17 cellular contexts compared by ENCODE assay signal in genomic region chr6:161033667-161034066, GRCh38. TPM values are rescaled to one million over a fixed set of nuclear protein-coding genes. Genes with fewer than 3 reads are reported as not detected.
DNase-seq lines count a peak whose midpoint lies in the region; TF ChIP-seq lines count a peak whose summit lies in the region.
"Had no signal": no experiment of that assay in that cellular context is flagged by ENCODE, and none has a peak within 500 bp of the region (broad histone marks: within the 10 kb centered on the region; RNA-seq: fewer than 3 reads in every experiment).

No MANE protein-coding gene starts in this region.

- TF ChIP-seq CTCF in mesothelial cell of epicardium (IDR thresholded peaks at IDR 0.05; ENCODE audit: unreplicated experiment) (no peak), tibial nerve (IDR thresholded peaks at IDR 0.05) (no peak)

- peaks cover 0 to 26% (median 0%) of the 10 kb centered on the region in 3 donors for H3K36me3 ChIP-seq in tibial nerve
- H3K36me3 ChIP-seq: ovary had no signal

- H3K4me3 ChIP-seq in tibial nerve: no peak overlapping the region
- H3K4me3 ChIP-seq: ovary, skin epidermis, testis had no signal

- peak overlapping the region; percentile 76 for H3K27ac Mint-ChIP-seq in mesothelial cell of epicardium
- H3K27ac Mint-ChIP-seq: activated CD4-positive, alpha-beta T cell treated with anti-CD3 and anti-CD28 coated beads, Interleukin-2, amount 10 ng/mL, durations not matched to agents 24 days and 14 days; activated naive CD8-positive, alpha-beta T cell had no signal

- H3K4me1 ChIP-seq in tibial nerve: peaks cover 0 to 56% (median 8%) of the 10 kb centered on the region in 4 donors
- H3K4me1 ChIP-seq: testis had no signal

- H3K4me3 Mint-ChIP-seq in mesothelial cell of epicardium: peak overlapping the region; percentile 51
- H3K4me3 Mint-ChIP-seq: activated CD4-positive, alpha-beta T cell treated with anti-CD3 and anti-CD28 coated beads, Interleukin-2, amount 10 ng/mL, durations not matched to agents 24 days and 14 days; activated naive CD8-positive, alpha-beta T cell had no signal

- DNase-seq in DMS79 treated with DMSO at 0.1 percent for 48 hours (lab: John Stamatoyannopoulos, UW) (peak; percentile 34), HEK293T (ENCODE audit: extremely low spot score) (no peak), astrocyte of the hippocampus (ENCODE audit: low read depth, low spot score) (peak; percentile 22), mesothelial cell of epicardium (ENCODE audit: low spot score in 2 of 2, unreplicated experiment in 2 of 2) (no peak), tibial nerve (ENCODE audit: low spot score in 2 of 2) (no peak), 8988T (no peak)
- DNase-seq in activated naive CD4-positive, alpha-beta T cell treated with Interleukin-2 at 50 U/mL for 16 hours: no peak
- DNase-seq: activated CD4-positive, alpha-beta T cell treated with anti-CD3 and anti-CD28 coated beads, Interleukin-2, amount 10 ng/mL, durations not matched to agents 24 days and 14 days; activated T-cell treated with anti-CD3 and anti-CD28 coated beads, Interleukin-2, amount 50 U/mL, for 1 hour; effector CD8-positive, alpha-beta T cell; foreskin fibroblast; NCI-H1436; ovary; PC-3; testis had no signal

- no peak for TF ChIP-seq POLR2A in tibial nerve (IDR thresholded peaks at IDR 0.05)

- H3K4me1 Mint-ChIP-seq in mesothelial cell of epicardium: peaks cover 39% of the 10 kb centered on the region

- POLR2A ChIA-PET in HEK293T (lab: Yijun Ruan, JAX): no interaction called here

- WGBS in tibial nerve, 2 donors: 81% methylated on average over 5 of the region's 5 CpGs

- no peaks in the 10 kb centered on the region for H3K27me3 Mint-ChIP-seq in mesothelial cell of epicardium (ENCODE audit: low read depth)
- H3K27me3 Mint-ChIP-seq: activated CD4-positive, alpha-beta T cell treated with anti-CD3 and anti-CD28 coated beads, Interleukin-2, amount 10 ng/mL, durations not matched to agents 24 days and 14 days; activated naive CD8-positive, alpha-beta T cell had no signal

- H3K27me3 ChIP-seq in tibial nerve: no peaks in the 10 kb centered on the region
- H3K27me3 ChIP-seq: ovary, testis had no signal

- H3K36me3 Mint-ChIP-seq in mesothelial cell of epicardium: peaks cover 7% of the 10 kb centered on the region

- no peak overlapping the region for H3K27ac ChIP-seq in tibial nerve
- H3K27ac ChIP-seq: ovary, testis had no signal

- CTCF ChIA-PET in HEK293T (lab: Yijun Ruan, JAX): interaction anchor here (0.7 kb wide), 1 partner anchor 1726 kb away, joined by 4 read pairs; no protein-coding TSS in a partner anchor

- H3K9me3 Mint-ChIP-seq in mesothelial cell of epicardium: no peaks in the 10 kb centered on the region
- H3K9me3 Mint-ChIP-seq: activated CD4-positive, alpha-beta T cell treated with anti-CD3 and anti-CD28 coated beads, Interleukin-2, amount 10 ng/mL, durations not matched to agents 24 days and 14 days had no signal

- H3K9me3 ChIP-seq in tibial nerve: no peaks in the 10 kb centered on the region
- H3K9me3 ChIP-seq: ovary, testis had no signal

- no peak for TF ChIP-seq EP300 in tibial nerve (IDR thresholded peaks at IDR 0.05)

TF ChIP-seq in HEK293T, 16 proteins besides CTCF, POLR2A, EP300 and RAD21:
- TF ChIP-seq, protein P1, sequence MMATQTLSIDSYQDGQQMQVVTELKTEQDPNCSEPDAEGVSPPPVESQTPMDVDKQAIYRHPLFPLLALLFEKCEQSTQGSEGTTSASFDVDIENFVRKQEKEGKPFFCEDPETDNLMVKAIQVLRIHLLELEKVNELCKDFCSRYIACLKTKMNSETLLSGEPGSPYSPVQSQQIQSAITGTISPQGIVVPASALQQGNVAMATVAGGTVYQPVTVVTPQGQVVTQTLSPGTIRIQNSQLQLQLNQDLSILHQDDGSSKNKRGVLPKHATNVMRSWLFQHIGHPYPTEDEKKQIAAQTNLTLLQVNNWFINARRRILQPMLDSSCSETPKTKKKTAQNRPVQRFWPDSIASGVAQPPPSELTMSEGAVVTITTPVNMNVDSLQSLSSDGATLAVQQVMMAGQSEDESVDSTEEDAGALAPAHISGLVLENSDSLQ (IDR thresholded peaks at IDR 0.05): peak; percentile 80
- TF ChIP-seq L3MBTL2 (conservative IDR thresholded peaks at IDR 0.05): no peak
- TF ChIP-seq FOXK2 (IDR thresholded peaks at IDR 0.05): no peak
- no peak for TF ChIP-seq BHLHE40 (IDR thresholded peaks at IDR 0.05; ENCODE audit: borderline replicate concordance)
- TF ChIP-seq ZNF384 (IDR thresholded peaks at IDR 0.05): no peak
- TF ChIP-seq HDGF (IDR thresholded peaks at IDR 0.05; ENCODE audit: borderline replicate concordance): no peak

RNA-seq across cellular contexts. Expression of gene MAP3K4, which starts 42.1 kb away (rescaled TPM):
- total RNA-seq in mesothelial cell of epicardium: 53.6 to 62.6 TPM (median 59.8 TPM) in 3 replicates
- total RNA-seq in tibial nerve: 10 to 100 TPM; 42.9 to 63.0 (median 56.0) TPM

Comparison
In these comparisons a context has a peak if more than half of its experiments do, and no peak if none do; other contexts are left out.
1. DNase-seq: peak in DMS79 treated with DMSO at 0.1 percent for 48 hours (single experiment) and astrocyte of the hippocampus (single experiment); none in HEK293T (single experiment), mesothelial cell of epicardium (0 of 2), tibial nerve (0 of 2), 8988T (single experiment) and activated naive CD4-positive, alpha-beta T cell treated with Interleukin-2 at 50 U/mL for 16 hours (single experiment).